ENCODE assay signal across 9 cellular contexts in genomic region chr17:74987909-74988711, GRCh38. TPM values are rescaled to one million over a fixed set of nuclear protein-coding genes. Genes with fewer than 3 reads are reported as not detected.
DNase-seq lines count a peak whose midpoint lies in the region; ATAC-seq and TF ChIP-seq lines count a peak whose summit lies in the region.
"Had no signal": no experiment of that assay in that cellular context is flagged by ENCODE, and none has a peak within 500 bp of the region (broad histone marks: within the 10 kb centered on the region; RNA-seq: fewer than 3 reads in every experiment).

No MANE protein-coding gene starts in this region.

- H3K9me3 ChIP-seq in A673 (ENCODE audit: low read depth, low read length, poor library complexity, severe bottlenecking): no peaks in the 10 kb centered on the region
- no peaks in the 10 kb centered on the region for H3K9me3 ChIP-seq in Peyer's patch
- H3K9me3 ChIP-seq in iPS-18c (ENCODE audit: control insufficient read depth, insufficient read depth, low read length): no peaks in the 10 kb centered on the region

- ATAC-seq in HG03064 (IDR thresholded peaks at IDR 0.05; ENCODE audit: low read depth, unreplicated experiment) (peak; percentile 44), HG03108 (IDR thresholded peaks at IDR 0.05; ENCODE audit: unreplicated experiment) (no peak)

- peaks cover 21% of the 10 kb centered on the region for H3K4me1 Mint-ChIP-seq in MCF 10A (ENCODE audit: insufficient read depth, unreplicated experiment)

- H3K36me3 Mint-ChIP-seq in MCF 10A (ENCODE audit: insufficient read depth, unreplicated experiment): peaks cover 6% of the 10 kb centered on the region

- H3K27me3 Mint-ChIP-seq in MCF 10A (ENCODE audit: insufficient read depth, unreplicated experiment): no peaks in the 10 kb centered on the region

- H3K4me3 ChIP-seq in A673 (ENCODE audit: low read depth, low read length, poor library complexity, severe bottlenecking) (peak overlapping the region; percentile 84), GM12865 (ENCODE audit: low read depth, low read length) (peak overlapping the region; percentile 27; the same call in 1 of the 2 replicates), Peyer's patch (peak overlapping the region; percentile 71 to 98 (median 83)), iPS-18c (ENCODE audit: insufficient read depth, low read depth, low read length) (peak overlapping the region; percentile 88), rectal smooth muscle tissue (ENCODE audit: low read length) (peak overlapping the region; percentile 81)

- H3K9ac ChIP-seq in rectal smooth muscle tissue (ENCODE audit: low read length): peak overlapping the region; percentile 39

- TF ChIP-seq POLR2A in Peyer's patch (IDR thresholded peaks at IDR 0.05): peak; percentile 3 to 46

- H3K4me1 ChIP-seq in A673 (ENCODE audit: insufficient read depth, low read length, poor library complexity, severe bottlenecking): peaks cover 6% of the 10 kb centered on the region
- H3K4me1 ChIP-seq in Peyer's patch: peaks cover 0 to 41% (median 7%) of the 10 kb centered on the region in 4 donors
- peaks cover 7% of the 10 kb centered on the region for H3K4me1 ChIP-seq in rectal smooth muscle tissue (ENCODE audit: control insufficient read depth, insufficient read depth, low read length)

- peak overlapping the region; percentile 78 for H3K4me3 Mint-ChIP-seq in MCF 10A (ENCODE audit: unreplicated experiment)

- BruUV-seq in A673 (replicated peaks; lab: Mats Ljungman, UMichigan) (no TSS peak), MCF 10A (replicated peaks; lab: Mats Ljungman, UMichigan) (no TSS peak)

- intact Hi-C loops in A673 (cut with micrococcal nuclease; ENCODE audit: unreplicated experiment) (loop anchor here (2.0 kb wide), 1 partner anchor 25 kb away; the partner anchor contains the start of gene MRPL58), MCF 10A (cut with micrococcal nuclease) (loop anchor here (2.0 kb wide), 1 partner anchor 45 kb away; no protein-coding TSS in a partner anchor)

- H3K27ac Mint-ChIP-seq in MCF 10A (ENCODE audit: low read depth, unreplicated experiment): peak overlapping the region; percentile 16

- POLR2A ChIA-PET in A673 (lab: Charles Lee; ENCODE audit: low non-redundant PET) (no interaction called here), MCF 10A (lab: Yijun Ruan, JAX) (interaction anchor here (0.5 to 10.4 kb wide), 24 partner anchors 10 to 933 kb away, joined by 3 to 228 read pairs (median 4); partner anchors contain the start of genes ATP5PD, FDXR, HID1 and KCTD2)

- CTCF ChIA-PET in A673 (lab: Charles Lee) (interaction anchor here (0.8 to 2.0 kb wide), 4 partner anchors 16 to 424 kb away, joined by 3 to 14 read pairs (median 8); partner anchors contain the start of genes HID1 and MRPL58), MCF 10A (lab: Yijun Ruan, JAX) (interaction anchor here (0.6 to 3.2 kb wide), 13 partner anchors 11 to 1595 kb away, joined by 3 to 29 read pairs (median 4); partner anchors contain the start of genes ATP5PD, KCTD2 and MRPL58)

- DNase-seq in A673 (ENCODE audit: low spot score): peak; percentile 63
- no peak for DNase-seq in GM12865 (ENCODE audit: low read depth)
- peak; percentile 46 to 87 (median 86) for DNase-seq in Peyer's patch
- peak; percentile 56 for DNase-seq in MCF 10A (ENCODE audit: unreplicated experiment)

- H3K27me3 ChIP-seq in A673 (replicated peaks; ENCODE audit: insufficient read depth, low read depth, low read length, poor library complexity) (no peaks in the 10 kb centered on the region), Peyer's patch (no peaks in the 10 kb centered on the region), rectal smooth muscle tissue (ENCODE audit: control insufficient read depth, insufficient read depth, low read length) (no peaks in the 10 kb centered on the region)

- H3K27ac ChIP-seq in A673 (ENCODE audit: low read depth, low read length, poor library complexity, severe bottlenecking): peak overlapping the region; percentile 71
- peak overlapping the region; percentile 74 to 97 (median 90) for H3K27ac ChIP-seq in Peyer's patch
- peak overlapping the region; percentile 87 for H3K27ac ChIP-seq in rectal smooth muscle tissue (ENCODE audit: low read depth, low read length)

- H3K36me3 ChIP-seq in A673 (ENCODE audit: insufficient read depth, low read length, poor library complexity, severe bottlenecking) (no peaks in the 10 kb centered on the region), Peyer's patch (no peaks in the 10 kb centered on the region), rectal smooth muscle tissue (ENCODE audit: control insufficient read depth, insufficient read depth, low read length) (no peaks in the 10 kb centered on the region)

- no peaks in the 10 kb centered on the region for H3K9me3 Mint-ChIP-seq in MCF 10A (ENCODE audit: unreplicated experiment)

- peak; percentile 50 for TF ChIP-seq CTCF in A673 (conservative IDR thresholded peaks at IDR 0.05; ENCODE audit: low read depth, low read length)
- no peak for TF ChIP-seq CTCF in GM12865 (IDR thresholded peaks at IDR 0.05; ENCODE audit: insufficient read depth, low read depth, low read length, missing control alignments)
- TF ChIP-seq CTCF in Peyer's patch (IDR thresholded peaks at IDR 0.05): peak in 3 of 6 experiments; percentile 35 to 49 (median 39)
- TF ChIP-seq CTCF in MCF 10A (IDR thresholded peaks at IDR 0.05; ENCODE audit: unreplicated experiment): no peak

RNA-seq across cellular contexts. Expression of gene CDR2L, which starts 0.7 kb away (rescaled TPM):
- total RNA-seq in A673 (2021): 5.8 and 7.6 TPM in 2 replicates
- total RNA-seq in Peyer's patch: 10 to 100 TPM in 3 of 4 donors, 1 to 10 TPM in 1; 7.4 to 80.7 (median 53.9) TPM
- 3.4 and 4.1 TPM in 2 replicates for total RNA-seq in MCF 10A (2022)

RNA-seq across cellular contexts. Expression of gene HID1, which starts 15.6 kb away (rescaled TPM):
- total RNA-seq in A673 (2021) (1.2 and 2.9 TPM in 2 replicates), Peyer's patch (100 to 1,000 TPM in 3 of 4 donors, 10 to 100 TPM in 1; 80.0 to 148 (median 124) TPM), MCF 10A (2022) (3.2 and 7.0 TPM in 2 replicates)

RNA-seq across cellular contexts. Expression of gene MRPL58, which starts 24.4 kb away (rescaled TPM):
- 59.9 and 61.4 TPM in 2 replicates for total RNA-seq in A673 (2021)
- total RNA-seq in Peyer's patch: 10 to 100 TPM; 17.3 to 42.7 (median 32.2) TPM
- total RNA-seq in MCF 10A (2022): 56.5 and 71.2 TPM in 2 replicates

RNA-seq across cellular contexts. Expression of gene OTOP3, which starts 52.4 kb away (rescaled TPM):
- total RNA-seq in A673 (2021) (not detected in 2 replicates), Peyer's patch (1 to 10 TPM in 3 of 4 donors, not detected in 1; 5.2 to 9.3 (median 8.5) TPM), MCF 10A (2022) (not detected in 2 replicates)
- total RNA-seq: subcutaneous adipose tissue had no signal

RNA-seq across cellular contexts. Expression of gene ATP5PD, which starts 58.7 kb away (rescaled TPM):
- total RNA-seq in A673 (2021) (291 and 311 TPM in 2 replicates), Peyer's patch (100 to 1,000 TPM; 202 to 302 (median 247) TPM), MCF 10A (2022) (362 and 455 TPM in 2 replicates)

Comparison
In these comparisons a context has a peak if more than half of its experiments do, and no peak if none do; other contexts are left out.
1. H3K4me3 ChIP-seq: peak in every context shown above with its lines; median percentile 88 in iPS-18c; 84 in A673; 83 in Peyer's patch; 81 in rectal smooth muscle tissue; 27 in GM12865.
2. RNA of gene HID1, which starts 15.6 kb away (total RNA-seq): 80.0 to 148 TPM in Peyer's patch; 3.2 to 7.0 TPM in MCF 10A and 1.2 to 2.9 TPM in A673; every median in the first group is over 10 times any median in the second.
3. Peak in every context shown above with its lines, with median percentiles within 50 percentile points of each other: H3K27ac ChIP-seq.